In the genomic region with DNA sequence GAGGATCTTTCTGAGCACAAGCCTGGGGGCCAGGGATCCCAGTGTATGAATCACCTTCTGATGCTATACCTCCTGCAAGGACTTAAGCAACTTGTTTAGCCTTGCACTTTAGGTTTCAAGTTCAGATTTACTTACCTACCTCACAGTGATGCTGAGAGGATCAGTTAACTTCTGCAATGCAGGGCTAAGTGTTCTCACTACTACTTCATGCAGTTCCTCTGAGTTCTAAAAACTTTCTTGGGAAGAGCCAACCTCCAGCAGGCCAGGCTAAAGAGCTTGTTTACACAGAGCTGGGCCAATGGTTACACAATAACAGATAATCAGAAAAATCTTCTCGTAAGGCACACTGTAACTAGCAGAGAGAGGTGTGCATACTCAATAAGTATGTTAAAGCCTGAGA, we compare ENCODE assay signal across 1 cellular context.
A peak's percentile ranks its signal among the peaks of the same experiment; 100 is the strongest.
TF ChIP-seq lines count a peak whose summit lies in the region.

No MANE protein-coding gene starts in this region.

TF ChIP-seq in HepG2, 621 proteins besides CTCF, POLR2A, EP300 and RAD21 (continued from another document and continues in another):
- TF ChIP-seq ATAD3A (CRISPR knock-in tag; IDR thresholded peaks at IDR 0.05) (no peak), PRPF4 (IDR thresholded peaks at IDR 0.05; ENCODE audit: low read depth, low read length, poor library complexity, severe bottlenecking) (no peak), ZNF451 (CRISPR knock-in tag; IDR thresholded peaks at IDR 0.05) (no peak), KLF9 (CRISPR knock-in tag; IDR thresholded peaks at IDR 0.05; ENCODE audit: low read depth) (no peak), MIER2 (CRISPR knock-in tag; IDR thresholded peaks at IDR 0.05) (0 out of 2 replicates have a peak, but pooled peaks have one; percentile 30), FOXA3 (CRISPR knock-in tag; IDR thresholded peaks at IDR 0.05) (peak; percentile 99), ZGPAT (CRISPR knock-in tag; IDR thresholded peaks at IDR 0.05) (no peak), CEBPG (CRISPR knock-in tag; IDR thresholded peaks at IDR 0.05) (peak; percentile 95), ZNF292 (CRISPR knock-in tag; IDR thresholded peaks at IDR 0.05; ENCODE audit: borderline replicate concordance, low read depth) (no peak), ARID2 (CRISPR knock-in tag; IDR thresholded peaks at IDR 0.05; ENCODE audit: borderline replicate concordance) (no peak), ZNF546 (CRISPR knock-in tag; conservative IDR thresholded peaks at IDR 0.05) (no peak), KMT2B (CRISPR knock-in tag; IDR thresholded peaks at IDR 0.05) (peak; percentile 50; the same call in 1 of the 2 replicates), ZNF652 (CRISPR knock-in tag; IDR thresholded peaks at IDR 0.05; ENCODE audit: borderline replicate concordance, low read depth) (peak; percentile 39; the same call in 1 of the 2 replicates), RARA (CRISPR knock-in tag; IDR thresholded peaks at IDR 0.05) (0 out of 2 replicates have a peak, but pooled peaks have one; percentile 14), SOX13 (IDR thresholded peaks at IDR 0.05) (no peak), SOX13 (CRISPR knock-in tag; conservative IDR thresholded peaks at IDR 0.05 in 1 of 2, IDR thresholded peaks at IDR 0.05 in 1 of 2) (peak in 1 of 2 experiments; percentile 52; a peak in 1 of 4 replicates), GATAD2A (CRISPR knock-in tag; IDR thresholded peaks at IDR 0.05) (peak; percentile 92), ZFP37 (CRISPR knock-in tag; IDR thresholded peaks at IDR 0.05; ENCODE audit: borderline replicate concordance) (no peak), KLF11 (CRISPR knock-in tag; IDR thresholded peaks at IDR 0.05) (0 out of 2 replicates have a peak, but pooled peaks have one; percentile 52), MED1 (CRISPR knock-in tag; IDR thresholded peaks at IDR 0.05) (0 out of 2 replicates have a peak, but pooled peaks have one; percentile 6), ZFX (CRISPR knock-in tag; IDR thresholded peaks at IDR 0.05; ENCODE audit: low read depth) (peak; percentile 52; the same call in 1 of the 2 replicates), ZNF337 (CRISPR knock-in tag; IDR thresholded peaks at IDR 0.05; ENCODE audit: borderline replicate concordance, low read depth) (no peak), ZNF883 (CRISPR knock-in tag; IDR thresholded peaks at IDR 0.05; ENCODE audit: not compliant biosample characterization) (no peak), ZNF614 (CRISPR knock-in tag; IDR thresholded peaks at IDR 0.05; ENCODE audit: borderline replicate concordance) (peak; percentile 62; the same call in 1 of the 2 replicates), FOXA1 (IDR thresholded peaks at IDR 0.05) (no peak), FOXA1 (CRISPR knock-in tag; IDR thresholded peaks at IDR 0.05) (peak; percentile 98), TMF1 (CRISPR knock-in tag; IDR thresholded peaks at IDR 0.05; ENCODE audit: low read depth) (no peak), HCFC1 (IDR thresholded peaks at IDR 0.05; ENCODE audit: low read depth, low read length) (no peak), ISL2 (CRISPR knock-in tag; IDR thresholded peaks at IDR 0.05) (no peak; the same call in 1 of the 2 replicates), ZNF331 (CRISPR knock-in tag; IDR thresholded peaks at IDR 0.05) (peak; percentile 84; the same call in 1 of the 2 replicates), EHMT2 (IDR thresholded peaks at IDR 0.05; ENCODE audit: borderline replicate concordance, low read depth, low read length) (no peak), HDAC2 (CRISPR knock-in tag; IDR thresholded peaks at IDR 0.05) (peak; percentile 84), JUNB (CRISPR knock-in tag; IDR thresholded peaks at IDR 0.05; ENCODE audit: borderline replicate concordance) (no peak), FOXO1 (CRISPR knock-in tag; IDR thresholded peaks at IDR 0.05) (peak; percentile 81), KLF15 (CRISPR knock-in tag; IDR thresholded peaks at IDR 0.05; ENCODE audit: borderline replicate concordance) (no peak), GMEB1 (CRISPR knock-in tag; IDR thresholded peaks at IDR 0.05; ENCODE audit: borderline replicate concordance) (peak; percentile 44; the same call in 1 of the 2 replicates), SNRNP70 (IDR thresholded peaks at IDR 0.05; ENCODE audit: low read depth, low read length) (no peak), RNF2 (conservative IDR thresholded peaks at IDR 0.05; ENCODE audit: low read depth) (no peak), NCOA2 (CRISPR knock-in tag; IDR thresholded peaks at IDR 0.05) (peak; percentile 66), KLF16 (CRISPR knock-in tag; IDR thresholded peaks at IDR 0.05) (peak in 1 of 2 experiments; percentile 42; a peak in 1 of 4 replicates), RFX1 (IDR thresholded peaks at IDR 0.05) (no peak), ZNF160 (CRISPR knock-in tag; IDR thresholded peaks at IDR 0.05) (no peak), MXD4 (CRISPR knock-in tag; IDR thresholded peaks at IDR 0.05) (no peak), IRF9 (CRISPR knock-in tag; IDR thresholded peaks at IDR 0.05; ENCODE audit: borderline replicate concordance) (no peak), NONO (IDR thresholded peaks at IDR 0.05) (no peak), NONO (CRISPR knock-in tag; conservative IDR thresholded peaks at IDR 0.05) (no peak), FOXJ3 (CRISPR knock-in tag; IDR thresholded peaks at IDR 0.05; ENCODE audit: borderline replicate concordance) (peak; percentile 60; the same call in 1 of the 2 replicates), SIX1 (CRISPR knock-in tag; IDR thresholded peaks at IDR 0.05; ENCODE audit: borderline replicate concordance) (no peak), TEF (CRISPR knock-in tag; IDR thresholded peaks at IDR 0.05) (peak; percentile 81; the same call in 1 of the 2 replicates), NFE2L2 (IDR thresholded peaks at IDR 0.05; ENCODE audit: low read length) (no peak), ZBTB25 (CRISPR knock-in tag; IDR thresholded peaks at IDR 0.05) (0 out of 2 replicates have a peak, but pooled peaks have one; percentile 46)
- TF ChIP-seq, protein P1, sequence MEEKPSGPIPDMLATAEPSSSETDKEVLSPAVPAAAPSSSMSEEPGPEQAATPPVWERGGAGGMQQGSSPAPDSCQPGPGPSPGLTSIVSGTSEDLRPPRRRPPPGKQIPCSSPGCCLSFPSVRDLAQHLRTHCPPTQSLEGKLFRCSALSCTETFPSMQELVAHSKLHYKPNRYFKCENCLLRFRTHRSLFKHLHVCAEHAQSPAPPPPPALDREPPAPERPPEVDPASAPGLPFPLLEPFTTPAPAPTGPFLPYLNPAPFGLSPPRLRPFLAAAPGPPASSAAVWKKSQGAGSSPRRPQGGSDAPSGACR (CRISPR knock-in tag; IDR thresholded peaks at IDR 0.05): no peak
- TF ChIP-seq, protein P2, sequence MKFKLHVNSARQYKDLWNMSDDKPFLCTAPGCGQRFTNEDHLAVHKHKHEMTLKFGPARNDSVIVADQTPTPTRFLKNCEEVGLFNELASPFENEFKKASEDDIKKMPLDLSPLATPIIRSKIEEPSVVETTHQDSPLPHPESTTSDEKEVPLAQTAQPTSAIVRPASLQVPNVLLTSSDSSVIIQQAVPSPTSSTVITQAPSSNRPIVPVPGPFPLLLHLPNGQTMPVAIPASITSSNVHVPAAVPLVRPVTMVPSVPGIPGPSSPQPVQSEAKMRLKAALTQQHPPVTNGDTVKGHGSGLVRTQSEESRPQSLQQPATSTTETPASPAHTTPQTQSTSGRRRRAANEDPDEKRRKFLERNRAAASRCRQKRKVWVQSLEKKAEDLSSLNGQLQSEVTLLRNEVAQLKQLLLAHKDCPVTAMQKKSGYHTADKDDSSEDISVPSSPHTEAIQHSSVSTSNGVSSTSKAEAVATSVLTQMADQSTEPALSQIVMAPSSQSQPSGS (CRISPR knock-in tag; IDR thresholded peaks at IDR 0.05): peak; percentile 41; the same call in 1 of the 2 replicates
- TF ChIP-seq, protein P3, sequence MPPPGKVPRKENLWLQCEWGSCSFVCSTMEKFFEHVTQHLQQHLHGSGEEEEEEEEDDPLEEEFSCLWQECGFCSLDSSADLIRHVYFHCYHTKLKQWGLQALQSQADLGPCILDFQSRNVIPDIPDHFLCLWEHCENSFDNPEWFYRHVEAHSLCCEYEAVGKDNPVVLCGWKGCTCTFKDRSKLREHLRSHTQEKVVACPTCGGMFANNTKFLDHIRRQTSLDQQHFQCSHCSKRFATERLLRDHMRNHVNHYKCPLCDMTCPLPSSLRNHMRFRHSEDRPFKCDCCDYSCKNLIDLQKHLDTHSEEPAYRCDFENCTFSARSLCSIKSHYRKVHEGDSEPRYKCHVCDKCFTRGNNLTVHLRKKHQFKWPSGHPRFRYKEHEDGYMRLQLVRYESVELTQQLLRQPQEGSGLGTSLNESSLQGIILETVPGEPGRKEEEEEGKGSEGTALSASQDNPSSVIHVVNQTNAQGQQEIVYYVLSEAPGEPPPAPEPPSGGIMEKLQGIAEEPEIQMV (CRISPR knock-in tag; IDR thresholded peaks at IDR 0.05; ENCODE audit: low read depth): no peak
